ENCODE assay signal across 17 cellular contexts in the genomic region with DNA sequence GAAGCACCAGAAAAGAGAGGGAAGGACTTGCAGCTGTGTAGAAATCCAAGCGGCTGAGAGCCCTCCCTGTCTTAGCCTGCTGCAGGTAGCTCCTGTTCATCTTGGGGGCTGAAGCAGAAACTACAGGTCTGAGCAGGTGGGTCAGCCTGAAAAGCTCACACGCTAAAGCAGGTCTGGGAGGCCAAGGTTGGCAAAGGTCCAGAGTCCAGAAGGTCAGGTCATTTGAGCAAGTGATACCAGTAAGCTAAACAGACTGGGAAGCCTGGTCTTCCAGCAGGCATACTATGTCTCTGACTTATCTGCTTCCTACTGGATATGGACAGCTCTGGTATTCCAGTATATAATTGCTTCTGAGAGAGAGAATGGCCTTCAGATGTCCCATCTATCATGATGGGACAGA. TPM values are rescaled to one million over a fixed set of nuclear protein-coding genes. Genes with fewer than 3 reads are reported as not detected.
DNase-seq lines count a peak whose midpoint lies in the region; ATAC-seq and TF ChIP-seq lines count a peak whose summit lies in the region.
"Had no signal": no experiment of that assay in that cellular context is flagged by ENCODE, and none has a peak within 500 bp of the region (broad histone marks: within the 10 kb centered on the region; RNA-seq: fewer than 3 reads in every experiment).

No MANE protein-coding gene starts in this region.

- TF ChIP-seq POLR2A in tibial nerve (IDR thresholded peaks at IDR 0.05), result no peak

- no peak overlapping the region for H3K27ac ChIP-seq in tibial nerve
- H3K27ac ChIP-seq: C4-2B, SJCRH30 had no signal

- H3K27me3 ChIP-seq in tibial nerve, result no peaks in the 10 kb centered on the region
- H3K27me3 ChIP-seq: SJCRH30 had no signal

- H3K9me3 Mint-ChIP-seq in activated CD4-positive, alpha-beta T cell treated with anti-CD3 and anti-CD28 coated beads, Interleukin-2, amount 10 ng/mL, durations not matched to agents 24 days and 14 days, result no peaks in the 10 kb centered on the region
- no peaks in the 10 kb centered on the region for H3K9me3 Mint-ChIP-seq in stimulated activated memory B cell treated with anti-CD40 and anti-IgM and Interleukin-4, amounts not matched to agents 10 μg/mL and 1 μg/mL and 100 μg/mL, for 72 hours

- 79 to 92% methylated on average over 2 of the region's 2 CpGs for WGBS in tibial nerve, 2 donors

- DNase-seq in activated CD4-positive, alpha-beta T cell treated with anti-CD3 and anti-CD28 coated beads, Interleukin-2, amount 10 ng/mL, durations not matched to agents 24 days and 14 days, result no peak
- no peak for DNase-seq in activated CD4-positive, alpha-beta T cell treated with anti-CD3 and anti-CD28 coated beads for 48 hours
- peak; percentile 21 for DNase-seq in HuH-7.5 (ENCODE audit: low spot score)
- DNase-seq in left lobe of liver (ENCODE audit: low spot score), result peak; percentile 84
- DNase-seq in tibial nerve (ENCODE audit: low spot score in 2 of 2), result no peak
- DNase-seq: KBM-7, NCI-H1436, NCI-H2029, NCI-H510A, NCI-H774, RPMI8226, SJCRH30 had no signal

- no peak overlapping the region for H3K4me3 Mint-ChIP-seq in activated CD4-positive, alpha-beta T cell treated with anti-CD3 and anti-CD28 coated beads, Interleukin-2, amount 10 ng/mL, durations not matched to agents 24 days and 14 days
- H3K4me3 Mint-ChIP-seq in stimulated activated memory B cell treated with anti-CD40 and anti-IgM and Interleukin-4, amounts not matched to agents 10 μg/mL and 1 μg/mL and 100 μg/mL, for 72 hours, result no peak overlapping the region

- peak overlapping the region; percentile 11 for H3K27ac Mint-ChIP-seq in activated CD4-positive, alpha-beta T cell treated with anti-CD3 and anti-CD28 coated beads, Interleukin-2, amount 10 ng/mL, durations not matched to agents 24 days and 14 days
- H3K27ac Mint-ChIP-seq in stimulated activated memory B cell treated with anti-CD40 and anti-IgM and Interleukin-4, amounts not matched to agents 10 μg/mL and 1 μg/mL and 100 μg/mL, for 72 hours, result peak overlapping the region; percentile 22

- no peaks in the 10 kb centered on the region for H3K4me1 ChIP-seq in tibial nerve
- H3K4me1 ChIP-seq: HAP-1, SJCRH30 had no signal

- no peaks in the 10 kb centered on the region for H3K9me3 ChIP-seq in tibial nerve
- H3K9me3 ChIP-seq: HAP-1, SJCRH30 had no signal

- TF ChIP-seq CTCF in tibial nerve (IDR thresholded peaks at IDR 0.05), result no peak

- intact Hi-C loops in activated CD4-positive, alpha-beta T cell treated with anti-CD3 and anti-CD28 coated beads, Interleukin-2, amount 10 ng/mL, durations not matched to agents 24 days and 14 days (cut with micrococcal nuclease), result loop anchor here (5.0 kb wide), 1 partner anchor 114 kb away; no protein-coding TSS in a partner anchor

- no peak for TF ChIP-seq EP300 in tibial nerve (IDR thresholded peaks at IDR 0.05)

- H3K4me3 ChIP-seq in tibial nerve, result no peak overlapping the region
- H3K4me3 ChIP-seq: HAP-1, SJCRH30 had no signal

- H3K36me3 ChIP-seq in tibial nerve, result peaks cover 0 to 52% (median 0%) of the 10 kb centered on the region in 3 donors

- peaks cover 30% of the 10 kb centered on the region for H3K36me3 Mint-ChIP-seq in activated CD4-positive, alpha-beta T cell treated with anti-CD3 and anti-CD28 coated beads, Interleukin-2, amount 10 ng/mL, durations not matched to agents 24 days and 14 days (ENCODE audit: low read depth)
- peaks cover 66% of the 10 kb centered on the region for H3K36me3 Mint-ChIP-seq in stimulated activated memory B cell treated with anti-CD40 and anti-IgM and Interleukin-4, amounts not matched to agents 10 μg/mL and 1 μg/mL and 100 μg/mL, for 72 hours

- ATAC-seq in left lobe of liver (peak; percentile 99), GM21723 (IDR thresholded peaks at IDR 0.05; ENCODE audit: unreplicated experiment) (no peak), GM18873 (IDR thresholded peaks at IDR 0.05; ENCODE audit: low FRiP score, unreplicated experiment) (no peak)
- ATAC-seq in stimulated activated memory B cell treated with anti-CD40 and anti-IgM and Interleukin-4, amounts not matched to agents 10 μg/mL and 1 μg/mL and 100 μg/mL, for 72 hours, result no peak

- peaks cover 21% of the 10 kb centered on the region for H3K4me1 Mint-ChIP-seq in activated CD4-positive, alpha-beta T cell treated with anti-CD3 and anti-CD28 coated beads, Interleukin-2, amount 10 ng/mL, durations not matched to agents 24 days and 14 days
- H3K4me1 Mint-ChIP-seq in stimulated activated memory B cell treated with anti-CD40 and anti-IgM and Interleukin-4, amounts not matched to agents 10 μg/mL and 1 μg/mL and 100 μg/mL, for 72 hours, result peaks cover 7% of the 10 kb centered on the region

- H3K27me3 Mint-ChIP-seq in activated CD4-positive, alpha-beta T cell treated with anti-CD3 and anti-CD28 coated beads, Interleukin-2, amount 10 ng/mL, durations not matched to agents 24 days and 14 days, result no peaks in the 10 kb centered on the region
- no peaks in the 10 kb centered on the region for H3K27me3 Mint-ChIP-seq in stimulated activated memory B cell treated with anti-CD40 and anti-IgM and Interleukin-4, amounts not matched to agents 10 μg/mL and 1 μg/mL and 100 μg/mL, for 72 hours

RNA-seq across cellular contexts. Expression of gene PTCD2, which starts 26.2 kb away (rescaled TPM):
- total RNA-seq in activated CD4-positive, alpha-beta T cell treated with anti-CD3 and anti-CD28 coated beads, Interleukin-2, amount 10 ng/mL, durations not matched to agents 24 days and 14 days, result 13.6 and 15.1 TPM in 2 replicates
- 6.5 TPM for total RNA-seq in left lobe of liver
- 10 to 100 TPM in 3 of 4 donors, 1 to 10 TPM in 1; 6.3 to 17.4 (median 11.8) TPM for total RNA-seq in tibial nerve

RNA-seq across cellular contexts. Expression of gene MRPS27, which starts 26.4 kb away (rescaled TPM):
- 96.5 and 98.7 TPM in 2 replicates for total RNA-seq in activated CD4-positive, alpha-beta T cell treated with anti-CD3 and anti-CD28 coated beads, Interleukin-2, amount 10 ng/mL, durations not matched to agents 24 days and 14 days
- total RNA-seq in left lobe of liver (23.9 TPM), tibial nerve (10 to 100 TPM; 44.4 to 59.0 (median 47.4) TPM)

Comparison
In these comparisons a context has a peak if more than half of its experiments do, and no peak if none do; other contexts are left out.
1. DNase-seq: peak in HuH-7.5 (single experiment) and left lobe of liver (single experiment); none in activated CD4-positive, alpha-beta T cell treated with anti-CD3 and anti-CD28 coated beads, Interleukin-2, amount 10 ng/mL, durations not matched to agents 24 days and 14 days (single experiment), activated CD4-positive, alpha-beta T cell treated with anti-CD3 and anti-CD28 coated beads for 48 hours (single experiment) and tibial nerve (0 of 2).